ENCODE assay signal across 8 cellular contexts in genomic region chr17:57902800-57903759, GRCh38. TPM values are rescaled to one million over a fixed set of nuclear protein-coding genes. Genes with fewer than 3 reads are reported as not detected.
DNase-seq lines count a peak whose midpoint lies in the region; ATAC-seq and TF ChIP-seq lines count a peak whose summit lies in the region.

No MANE protein-coding gene starts in this region.

- intact Hi-C loops in colonic mucosa (cut with DNase I), result no loop called here
- intact Hi-C loops in activated T-helper 1 cell treated with anti-CD3 and anti-CD28 coated beads, Interleukin-12 subunit alpha, Interleukin-12 subunit beta, Interleukin-2, Interleukin-4 antibody, amounts not matched to agents 30 ng/mL and 10 ng/mL and 1 ng/mL, durations not matched to agents 14 hours and 24 hours and 36 hours (cut with micrococcal nuclease), result loop anchor here (5.0 kb wide), 1 partner anchor 54 kb away; the partner anchor contains the start of gene CUEDC1

- H2AFZ ChIP-seq in OCI-LY1 (ENCODE audit: low read length), result no peak overlapping the region

- no peak overlapping the region for H3K4me2 ChIP-seq in OCI-LY1 (ENCODE audit: low read length)

- DNase-seq in CD1c-positive myeloid dendritic cell (ENCODE audit: extremely low spot score) (peak; percentile 92), colonic mucosa (peak; percentile 87), mesenteric fat pad (ENCODE audit: low spot score) (peak; percentile 93)
- no peak for DNase-seq in activated T-helper 1 cell treated with anti-CD3 and anti-CD28 coated beads, Interleukin-12 subunit alpha, Interleukin-12 subunit beta, Interleukin-2, Interleukin-4 antibody, amounts not matched to agents 30 ng/mL and 10 ng/mL and 1 ng/mL, durations not matched to agents 14 hours and 24 hours and 36 hours (ENCODE audit: low spot score)

- no peak overlapping the region for H3K27ac Mint-ChIP-seq in activated T-helper 1 cell treated with anti-CD3 and anti-CD28 coated beads, Interleukin-12 subunit alpha, Interleukin-12 subunit beta, Interleukin-2, Interleukin-4 antibody, amounts not matched to agents 30 ng/mL and 10 ng/mL and 1 ng/mL, durations not matched to agents 14 hours and 24 hours and 36 hours

- H3K36me3 Mint-ChIP-seq in activated T-helper 1 cell treated with anti-CD3 and anti-CD28 coated beads, Interleukin-12 subunit alpha, Interleukin-12 subunit beta, Interleukin-2, Interleukin-4 antibody, amounts not matched to agents 30 ng/mL and 10 ng/mL and 1 ng/mL, durations not matched to agents 14 hours and 24 hours and 36 hours (ENCODE audit: low read depth), result no peaks in the 10 kb centered on the region

- H3K79me2 ChIP-seq in OCI-LY1 (ENCODE audit: insufficient read depth, low read length), result no peaks in the 10 kb centered on the region

- H3K9me2 ChIP-seq in OCI-LY1 (ENCODE audit: low read depth, low read length), result no peaks in the 10 kb centered on the region

- H3K9me3 ChIP-seq in OCI-LY1 (ENCODE audit: low read length) (no peaks in the 10 kb centered on the region), colonic mucosa (no peaks in the 10 kb centered on the region)

- no peak overlapping the region for H3K4me3 ChIP-seq in OCI-LY1 (ENCODE audit: low read depth, low read length, poor library complexity, severe bottlenecking)
- peak overlapping the region; percentile 1 for H3K4me3 ChIP-seq in colonic mucosa
- H3K4me3 ChIP-seq in urinary bladder (ENCODE audit: low read depth, low read length), result no peak overlapping the region

- 70% methylated on average over 5 of the region's 5 CpGs for WGBS in urinary bladder

- H3K4me1 Mint-ChIP-seq in activated T-helper 1 cell treated with anti-CD3 and anti-CD28 coated beads, Interleukin-12 subunit alpha, Interleukin-12 subunit beta, Interleukin-2, Interleukin-4 antibody, amounts not matched to agents 30 ng/mL and 10 ng/mL and 1 ng/mL, durations not matched to agents 14 hours and 24 hours and 36 hours (ENCODE audit: low read depth), result peaks cover 27% of the 10 kb centered on the region

- H3K9ac ChIP-seq in OCI-LY1 (ENCODE audit: low read length), result no peak overlapping the region
- H3K9ac ChIP-seq in colonic mucosa (ENCODE audit: low read depth in 2 of 2, low read length in 2 of 2), result peak overlapping the region; percentile 61 to 75

- H3F3A ChIP-seq in OCI-LY1 (ENCODE audit: insufficient read depth, low read length), result no peaks in the 10 kb centered on the region

- no peaks in the 10 kb centered on the region for H3K9me3 Mint-ChIP-seq in activated T-helper 1 cell treated with anti-CD3 and anti-CD28 coated beads, Interleukin-12 subunit alpha, Interleukin-12 subunit beta, Interleukin-2, Interleukin-4 antibody, amounts not matched to agents 30 ng/mL and 10 ng/mL and 1 ng/mL, durations not matched to agents 14 hours and 24 hours and 36 hours

- H3K4me1 ChIP-seq in OCI-LY1 (ENCODE audit: insufficient read depth, low read length, severe bottlenecking) (peaks cover 17% of the 10 kb centered on the region), colonic mucosa (peaks cover 53% of the 10 kb centered on the region), urinary bladder (ENCODE audit: insufficient read depth) (peaks cover 3% of the 10 kb centered on the region)

- no peaks in the 10 kb centered on the region for H4K20me1 ChIP-seq in OCI-LY1 (ENCODE audit: insufficient read depth, low read length)

- TF ChIP-seq CTCF in OCI-LY1 (IDR thresholded peaks at IDR 0.05; ENCODE audit: low read length) (no peak), colonic mucosa (IDR thresholded peaks at IDR 0.05) (no peak)

- ATAC-seq in GM19438 (IDR thresholded peaks at IDR 0.05; ENCODE audit: low read depth, unreplicated experiment) (peak; percentile 75), HG03558 (IDR thresholded peaks at IDR 0.05; ENCODE audit: extremely low read depth, unreplicated experiment) (peak; percentile 29)

- no peak overlapping the region for H3K4me3 Mint-ChIP-seq in activated T-helper 1 cell treated with anti-CD3 and anti-CD28 coated beads, Interleukin-12 subunit alpha, Interleukin-12 subunit beta, Interleukin-2, Interleukin-4 antibody, amounts not matched to agents 30 ng/mL and 10 ng/mL and 1 ng/mL, durations not matched to agents 14 hours and 24 hours and 36 hours

- peaks cover 3% of the 10 kb centered on the region for H3K27me3 Mint-ChIP-seq in activated T-helper 1 cell treated with anti-CD3 and anti-CD28 coated beads, Interleukin-12 subunit alpha, Interleukin-12 subunit beta, Interleukin-2, Interleukin-4 antibody, amounts not matched to agents 30 ng/mL and 10 ng/mL and 1 ng/mL, durations not matched to agents 14 hours and 24 hours and 36 hours (ENCODE audit: insufficient read depth)

- H3K27ac ChIP-seq in OCI-LY1 (ENCODE audit: low read depth, low read length, poor library complexity, severe bottlenecking) (peak overlapping the region; percentile 22), colonic mucosa (peak overlapping the region; percentile 88), urinary bladder (ENCODE audit: low read depth) (peak overlapping the region; percentile 95)

- H3K36me3 ChIP-seq in OCI-LY1 (ENCODE audit: insufficient read depth, low read length), result no peaks in the 10 kb centered on the region
- no peaks in the 10 kb centered on the region for H3K36me3 ChIP-seq in colonic mucosa
- no peaks in the 10 kb centered on the region for H3K36me3 ChIP-seq in urinary bladder (ENCODE audit: insufficient read depth)

- 0 out of 2 replicates have a peak, but pooled peaks cover 3% of the 10 kb centered on the region for H3K27me3 ChIP-seq in OCI-LY1 (ENCODE audit: insufficient read depth, low read length)
- no peaks in the 10 kb centered on the region for H3K27me3 ChIP-seq in colonic mucosa

RNA-seq across cellular contexts. Expression of gene CUEDC1, which starts 52.1 kb away (rescaled TPM):
- total RNA-seq in colonic mucosa (10 to 100 TPM; 14.7 to 15.2 TPM), mesenteric fat pad (34.1 TPM), urinary bladder (14.9 TPM)
- polyA plus RNA-seq in urinary bladder, result 57.1 TPM
- total RNA-seq in activated T-helper 1 cell treated with anti-CD3 and anti-CD28 coated beads, Interleukin-12 subunit alpha, Interleukin-12 subunit beta, Interleukin-2, Interleukin-4 antibody, amounts not matched to agents 30 ng/mL and 10 ng/mL and 1 ng/mL, durations not matched to agents 14 hours and 24 hours and 36 hours, result 0.37 TPM in 1 of 2 replicates, not detected in the other

RNA-seq across cellular contexts. Expression of gene MRPS23, which starts 53.2 kb away (rescaled TPM):
- 10 to 100 TPM; 19.3 to 43.6 TPM for total RNA-seq in colonic mucosa
- 31.9 TPM for total RNA-seq in mesenteric fat pad
- 17.3 TPM for total RNA-seq in urinary bladder
- 41.2 TPM for polyA plus RNA-seq in urinary bladder
- 79.6 and 87.0 TPM in 2 replicates for total RNA-seq in activated T-helper 1 cell treated with anti-CD3 and anti-CD28 coated beads, Interleukin-12 subunit alpha, Interleukin-12 subunit beta, Interleukin-2, Interleukin-4 antibody, amounts not matched to agents 30 ng/mL and 10 ng/mL and 1 ng/mL, durations not matched to agents 14 hours and 24 hours and 36 hours

Comparison
In these comparisons a context has a peak if more than half of its experiments do, and no peak if none do; other contexts are left out.
1. H3K27ac ChIP-seq: peak in every context shown above with its lines; median percentile 95 in urinary bladder; 88 in colonic mucosa; 22 in OCI-LY1.
2. RNA of gene CUEDC1, which starts 52.1 kb away (total RNA-seq): 34.1 TPM in mesenteric fat pad (single experiment), 14.7 to 15.2 TPM in colonic mucosa and 14.9 TPM in urinary bladder (single experiment); 0.37 TPM in activated T-helper 1 cell treated with anti-CD3 and anti-CD28 coated beads, Interleukin-12 subunit alpha, Interleukin-12 subunit beta, Interleukin-2, Interleukin-4 antibody, amounts not matched to agents 30 ng/mL and 10 ng/mL and 1 ng/mL, durations not matched to agents 14 hours and 24 hours and 36 hours; every median in the first group is over 10 times any median in the second.